12 cellular contexts compared by ENCODE assay signal in genomic region chr6:90222724-90223198, GRCh38.
DNase-seq lines count a peak whose midpoint lies in the region; ATAC-seq and TF ChIP-seq lines count a peak whose summit lies in the region.
"Had no signal": no experiment of that assay in that cellular context is flagged by ENCODE, and none has a peak within 500 bp of the region (broad histone marks: within the 10 kb centered on the region; RNA-seq: fewer than 3 reads in every experiment).

No MANE protein-coding gene starts in this region.

- no peak for ATAC-seq in activated CD8-positive, alpha-beta memory T cell treated with anti-CD3 and anti-CD28 coated beads, Interleukin-2, amount 10 ng/mL, durations not matched to agents 7 days and 5 days
- no peak for ATAC-seq in heart right ventricle

- H3K4me3 Mint-ChIP-seq in activated CD8-positive, alpha-beta memory T cell treated with anti-CD3 and anti-CD28 coated beads, Interleukin-2, amount 10 ng/mL, durations not matched to agents 7 days and 5 days, result no peak overlapping the region
- H3K4me3 Mint-ChIP-seq in stimulated activated naive CD8-positive, alpha-beta T cell treated with anti-CD3 and anti-CD28 coated beads, Interleukin-15, Interleukin-2, amounts not matched to agents 100 ng/mL and 50 ng/mL, for 24 hours, result peak overlapping the region; percentile 15

- peaks cover 33% of the 10 kb centered on the region for H3K36me3 Mint-ChIP-seq in activated CD8-positive, alpha-beta memory T cell treated with anti-CD3 and anti-CD28 coated beads, Interleukin-2, amount 10 ng/mL, durations not matched to agents 7 days and 5 days
- H3K36me3 Mint-ChIP-seq in stimulated activated naive CD8-positive, alpha-beta T cell treated with anti-CD3 and anti-CD28 coated beads, Interleukin-15, Interleukin-2, amounts not matched to agents 100 ng/mL and 50 ng/mL, for 24 hours (ENCODE audit: low read depth), result peaks cover 62% of the 10 kb centered on the region

- no peak for TF ChIP-seq POLR2A in spleen (IDR thresholded peaks at IDR 0.05)

- H3K27me3 Mint-ChIP-seq in activated CD8-positive, alpha-beta memory T cell treated with anti-CD3 and anti-CD28 coated beads, Interleukin-2, amount 10 ng/mL, durations not matched to agents 7 days and 5 days, result no peaks in the 10 kb centered on the region
- no peaks in the 10 kb centered on the region for H3K27me3 Mint-ChIP-seq in stimulated activated naive CD8-positive, alpha-beta T cell treated with anti-CD3 and anti-CD28 coated beads, Interleukin-15, Interleukin-2, amounts not matched to agents 100 ng/mL and 50 ng/mL, for 24 hours

- TF ChIP-seq CTCF in spleen (IDR thresholded peaks at IDR 0.05 in 8 of 11, conservative IDR thresholded peaks at IDR 0.05 in 3 of 11) (no peak), heart right ventricle (IDR thresholded peaks at IDR 0.05) (no peak)

- H3K27me3 ChIP-seq in spleen (replicated peaks in 1 of 7), result no peaks in the 10 kb centered on the region
- H3K27me3 ChIP-seq in heart right ventricle, result no peaks in the 10 kb centered on the region
- H3K27me3 ChIP-seq: brain microvascular endothelial cell, tibial nerve had no signal

- H3K4me3 ChIP-seq in spleen (no peak overlapping the region), heart right ventricle (no peak overlapping the region)
- H3K4me3 ChIP-seq: tibial nerve had no signal

- H3K36me3 ChIP-seq in spleen, result peaks cover 0 to 8% (median 0%) of the 10 kb centered on the region in 6 donors
- H3K36me3 ChIP-seq in heart right ventricle, result no peaks in the 10 kb centered on the region
- H3K36me3 ChIP-seq: brain microvascular endothelial cell, tibial nerve had no signal

- no peak overlapping the region for H3K27ac Mint-ChIP-seq in activated CD8-positive, alpha-beta memory T cell treated with anti-CD3 and anti-CD28 coated beads, Interleukin-2, amount 10 ng/mL, durations not matched to agents 7 days and 5 days
- peak overlapping the region; percentile 87 for H3K27ac Mint-ChIP-seq in stimulated activated naive CD8-positive, alpha-beta T cell treated with anti-CD3 and anti-CD28 coated beads, Interleukin-15, Interleukin-2, amounts not matched to agents 100 ng/mL and 50 ng/mL, for 24 hours

- peak; percentile 76 for DNase-seq in activated CD8-positive, alpha-beta memory T cell treated with anti-CD3 and anti-CD28 coated beads for 24 hours
- DNase-seq in activated CD8-positive, alpha-beta memory T cell treated with anti-CD3 and anti-CD28 coated beads, Interleukin-2, amount 10 ng/mL, durations not matched to agents 7 days and 5 days, result no peak
- peak; percentile 37 to 59 for DNase-seq in activated CD4-positive, alpha-beta T cell treated with anti-CD3 and anti-CD28 coated beads, Interleukin-2, amount 50 U/mL, for 48 hours
- DNase-seq in glomerular visceral epithelial cell (ENCODE audit: extremely low spot score) (peak; percentile 31), cerebellar nuclear complex (lab: John Stamatoyannopoulos, UW) (no peak), spleen (no peak), heart right ventricle (no peak)
- DNase-seq: ACHN, brain microvascular endothelial cell, NCI-H510A treated with DMSO at 0.1 percent for 48 hours had no signal

- CTCF ChIA-PET in activated CD8-positive, alpha-beta memory T cell treated with anti-CD3 and anti-CD28 coated beads, Interleukin-2, amount 10 ng/mL, durations not matched to agents 7 days and 5 days (lab: Charles Lee), result interaction anchor here (0.6 to 1.4 kb wide), 3 partner anchors 11 to 253 kb away, joined by 3 read pairs; no protein-coding TSS in a partner anchor

- H3K9me3 Mint-ChIP-seq in activated CD8-positive, alpha-beta memory T cell treated with anti-CD3 and anti-CD28 coated beads, Interleukin-2, amount 10 ng/mL, durations not matched to agents 7 days and 5 days (ENCODE audit: low read depth), result peaks cover 11% of the 10 kb centered on the region
- peaks cover 17% of the 10 kb centered on the region for H3K9me3 Mint-ChIP-seq in stimulated activated naive CD8-positive, alpha-beta T cell treated with anti-CD3 and anti-CD28 coated beads, Interleukin-15, Interleukin-2, amounts not matched to agents 100 ng/mL and 50 ng/mL, for 24 hours

- intact Hi-C loops in spleen (cut with DNase I; ENCODE audit: low total_unique reads), result no loop called here
- intact Hi-C loops in heart right ventricle (cut with DNase I), result loop anchor here in 2 of 10 donors (10.0 kb wide), 2 partner anchors 52 to 72 kb away; partner anchors contain the start of gene BACH2 (in 1 of the 2)

- H3K4me1 ChIP-seq in spleen (peaks cover 3 to 51% (median 21%) of the 10 kb centered on the region in 6 donors), heart right ventricle (peaks cover 5 to 33% (median 17%) of the 10 kb centered on the region in 9 donors)

- H3K9me3 ChIP-seq in spleen, result peaks cover 0 to 17% (median 13%) of the 10 kb centered on the region in 8 donors
- H3K9me3 ChIP-seq in heart right ventricle, result peaks cover 0 to 18% (median 0%) of the 10 kb centered on the region in 11 donors

- peaks cover 14% of the 10 kb centered on the region for H3K4me1 Mint-ChIP-seq in activated CD8-positive, alpha-beta memory T cell treated with anti-CD3 and anti-CD28 coated beads, Interleukin-2, amount 10 ng/mL, durations not matched to agents 7 days and 5 days
- peaks cover 42% of the 10 kb centered on the region for H3K4me1 Mint-ChIP-seq in stimulated activated naive CD8-positive, alpha-beta T cell treated with anti-CD3 and anti-CD28 coated beads, Interleukin-15, Interleukin-2, amounts not matched to agents 100 ng/mL and 50 ng/mL, for 24 hours (ENCODE audit: low read depth)

- no peak overlapping the region for H3K27ac ChIP-seq in spleen
- no peak overlapping the region for H3K27ac ChIP-seq in heart right ventricle
- H3K27ac ChIP-seq: brain microvascular endothelial cell had no signal

- 88 to 94% (median 94%) methylated on average over 10 of the region's 10 CpGs for WGBS in spleen, 5 donors
- 97 to 99% methylated on average over 10 of the region's 10 CpGs for WGBS in heart right ventricle, 2 donors

Comparison
In these comparisons a context has a peak if more than half of its experiments do, and no peak if none do; other contexts are left out.
1. DNase-seq: peak in activated CD8-positive, alpha-beta memory T cell treated with anti-CD3 and anti-CD28 coated beads for 24 hours (single experiment), activated CD4-positive, alpha-beta T cell treated with anti-CD3 and anti-CD28 coated beads, Interleukin-2, amount 50 U/mL, for 48 hours (2 of 2) and glomerular visceral epithelial cell (single experiment); none in activated CD8-positive, alpha-beta memory T cell treated with anti-CD3 and anti-CD28 coated beads, Interleukin-2, amount 10 ng/mL, durations not matched to agents 7 days and 5 days (single experiment), cerebellar nuclear complex (0 of 2), spleen (single experiment) and heart right ventricle (0 of 2).